9 cellular contexts compared by ENCODE assay signal in genomic region chr10:93198401-93199175, GRCh38.
DNase-seq lines count a peak whose midpoint lies in the region; ATAC-seq and TF ChIP-seq lines count a peak whose summit lies in the region.
"Had no signal": no experiment of that assay in that cellular context is flagged by ENCODE, and none has a peak within 500 bp of the region (broad histone marks: within the 10 kb centered on the region; RNA-seq: fewer than 3 reads in every experiment).

No MANE protein-coding gene starts in this region.

- intact Hi-C loops in HCT116 (cut with micrococcal nuclease) (no loop called here), ascending aorta (cut with DNase I) (loop anchor here (5.0 kb wide), 1 partner anchor 89 kb away; no protein-coding TSS in a partner anchor), stomach (cut with DNase I; ENCODE audit: low total_unique reads) (no loop called here)

- 14 to 26% (median 19%) methylated on average over 9 of the region's 9 CpGs for WGBS in stomach, 5 donors

- peaks cover 4 to 10% of the 10 kb centered on the region in 2 experiments; a peak in 2 of 4 replicates for H3K4me1 ChIP-seq in HCT116 (ENCODE audit: control insufficient read depth in 1 of 2, insufficient read depth in 2 of 2, low read length in 2 of 2)
- H3K4me1 ChIP-seq in ascending aorta = peaks cover 0 to 4% of the 10 kb centered on the region in 2 donors
- peaks cover 5 to 16% (median 10%) of the 10 kb centered on the region in 4 donors for H3K4me1 ChIP-seq in stomach

- ATAC-seq in HCT116 (no peak), HG03378 (IDR thresholded peaks at IDR 0.05; ENCODE audit: unreplicated experiment) (no peak)

- POLR2A ChIA-PET in HCT116 (lab: Charles Lee) = no interaction called here

- H3K27me3 ChIP-seq in HCT116 (ENCODE audit: insufficient read depth, low read length) (no peaks in the 10 kb centered on the region), ascending aorta (no peaks in the 10 kb centered on the region), stomach (no peaks in the 10 kb centered on the region)

- H3K9ac ChIP-seq in HCT116 (ENCODE audit: low read length) = no peak overlapping the region

- H2AFZ ChIP-seq in HCT116 (ENCODE audit: low read depth, low read length, poor library complexity, severe bottlenecking) = peak overlapping the region; percentile 30

- CTCF ChIA-PET in HCT116 (lab: Charles Lee) = no interaction called here

- H3K79me2 ChIP-seq in HCT116 (ENCODE audit: insufficient read depth, low read length) = no peaks in the 10 kb centered on the region

- TF ChIP-seq RAD21 in HCT116 (IDR thresholded peaks at IDR 0.05; ENCODE audit: low read depth) = no peak

- TF ChIP-seq EP300 in stomach (IDR thresholded peaks at IDR 0.05) = no peak

- H3K4me3 ChIP-seq in HCT116 (replicated peaks in 1 of 2; ENCODE audit: low read depth in 1 of 2, low read length in 2 of 2) = no peak overlapping the region
- H3K4me3 ChIP-seq in ascending aorta = peak overlapping the region; percentile 50 to 63
- peak overlapping the region; percentile 35 to 42 (median 35) for H3K4me3 ChIP-seq in stomach

- H4K20me1 ChIP-seq in HCT116 (ENCODE audit: insufficient read depth) = no peaks in the 10 kb centered on the region

- peak overlapping the region; percentile 12; the same call in 1 of the 2 replicates for H3K4me2 ChIP-seq in HCT116 (ENCODE audit: low read length)

- H3K9me3 ChIP-seq in HCT116 (ENCODE audit: control insufficient read depth in 1 of 2, insufficient read depth in 1 of 2, low read depth in 1 of 2, low read length in 2 of 2) = no peaks in the 10 kb centered on the region
- H3K9me3 ChIP-seq in ascending aorta = no peaks in the 10 kb centered on the region
- no peaks in the 10 kb centered on the region for H3K9me3 ChIP-seq in stomach

- DNase-seq in HCT116 (ENCODE audit: low read depth, low spot score) (no peak), ascending aorta (ENCODE audit: low spot score in 2 of 2) (no peak), iris pigment epithelial cell (ENCODE audit: low read depth) (peak; percentile 77), stomach (no peak), DMS 273 treated with DMSO at 0.1 percent for 48 hours (lab: John Stamatoyannopoulos, UW) (no peak), NCI-H1048 (lab: John Stamatoyannopoulos, UW) (no peak), NCI-H526 treated with DMSO at 0.1 percent for 48 hours (lab: John Stamatoyannopoulos, UW) (no peak)
- DNase-seq: activated gamma-delta T cell treated with Interleukin-2 at 50 U/mL for 16 hours had no signal

- RAD21 ChIA-PET in HCT116 (lab: Charles Lee; ENCODE audit: low non-redundant PET in 1 of 2, low total read pairs in 2 of 2, uncharacterized antibody in 2 of 2, unreplicated experiment in 2 of 2) = no interaction called here

- H3K9me2 ChIP-seq in HCT116 (ENCODE audit: insufficient read depth) = no peaks in the 10 kb centered on the region

- TF ChIP-seq POLR2A in HCT116 (IDR thresholded peaks at IDR 0.05; ENCODE audit: borderline replicate concordance, extremely low read depth, insufficient read depth, insufficient read length) = no peak
- TF ChIP-seq POLR2A in stomach (IDR thresholded peaks at IDR 0.05) = no peak

- no peaks in the 10 kb centered on the region for H3K36me3 ChIP-seq in HCT116 (ENCODE audit: control insufficient read depth in 1 of 2, insufficient read depth in 2 of 2, low read length in 2 of 2)
- H3K36me3 ChIP-seq in ascending aorta = no peaks in the 10 kb centered on the region
- no peaks in the 10 kb centered on the region for H3K36me3 ChIP-seq in stomach

- TF ChIP-seq CTCF in HCT116 (IDR thresholded peaks at IDR 0.05 in 2 of 3, conservative IDR thresholded peaks at IDR 0.05 in 1 of 3; ENCODE audit: borderline replicate concordance in 1 of 3, insufficient read depth in 1 of 3, low read depth in 2 of 3, low read length in 2 of 3) (no peak), ascending aorta (IDR thresholded peaks at IDR 0.05) (no peak), stomach (IDR thresholded peaks at IDR 0.05) (no peak)

- no TSS peak for BruUV-seq in HCT116 (replicated peaks; lab: Mats Ljungman, UMichigan)

- no peak overlapping the region for H3K27ac ChIP-seq in HCT116 (ENCODE audit: low read depth, low read length)
- peak overlapping the region in 1 of 2 donors; percentile 42 for H3K27ac ChIP-seq in ascending aorta
- peak overlapping the region in 4 of 5 donors; percentile 0 to 41 (median 21) for H3K27ac ChIP-seq in stomach

TF ChIP-seq in HCT116, 20 proteins besides CTCF, POLR2A, EP300 and RAD21:
- TF ChIP-seq TCF7L2 (IDR thresholded peaks at IDR 0.05; ENCODE audit: borderline replicate concordance, extremely low read depth, insufficient read depth, insufficient read length) (no peak), EGR1 (IDR thresholded peaks at IDR 0.05; ENCODE audit: low read depth) (no peak), ZNF274 (IDR thresholded peaks at IDR 0.05; ENCODE audit: low read depth, low read length) (no peak), SRF (IDR thresholded peaks at IDR 0.05; ENCODE audit: low read depth) (no peak), ELF1 (IDR thresholded peaks at IDR 0.05; ENCODE audit: borderline replicate concordance, low read depth) (no peak), EZH2 (IDR thresholded peaks at IDR 0.05) (no peak), POLR2AphosphoS5 (IDR thresholded peaks at IDR 0.05; ENCODE audit: low read depth, low read length) (no peak), EZH2phosphoT487 (IDR thresholded peaks at IDR 0.05; ENCODE audit: borderline replicate concordance) (no peak), FOSL1 (IDR thresholded peaks at IDR 0.05; ENCODE audit: low read depth) (no peak), CEBPB (IDR thresholded peaks at IDR 0.05; ENCODE audit: low read depth) (no peak), MAX (IDR thresholded peaks at IDR 0.05) (no peak), SIN3A (IDR thresholded peaks at IDR 0.05; ENCODE audit: low read depth) (no peak), ATF3 (IDR thresholded peaks at IDR 0.05) (no peak), SP1 (IDR thresholded peaks at IDR 0.05; ENCODE audit: low read depth) (no peak), ZBTB33 (IDR thresholded peaks at IDR 0.05; ENCODE audit: extremely low read depth, insufficient replicate concordance, low read length) (no peak), CBX3 (IDR thresholded peaks at IDR 0.05; ENCODE audit: low read depth) (no peak), REST (IDR thresholded peaks at IDR 0.05; ENCODE audit: low read depth) (no peak), JUND (IDR thresholded peaks at IDR 0.05) (no peak), YY1 (IDR thresholded peaks at IDR 0.05; ENCODE audit: extremely low read depth, insufficient replicate concordance, low read depth, low read length) (no peak)

Comparison
In these comparisons a context has a peak if more than half of its experiments do, and no peak if none do; other contexts are left out.
1. H3K4me3 ChIP-seq: peak in ascending aorta (2 of 2) and stomach (4 of 4); none in HCT116 (0 of 2).